ENCODE assay signal across 8 cellular contexts in the genomic region with DNA sequence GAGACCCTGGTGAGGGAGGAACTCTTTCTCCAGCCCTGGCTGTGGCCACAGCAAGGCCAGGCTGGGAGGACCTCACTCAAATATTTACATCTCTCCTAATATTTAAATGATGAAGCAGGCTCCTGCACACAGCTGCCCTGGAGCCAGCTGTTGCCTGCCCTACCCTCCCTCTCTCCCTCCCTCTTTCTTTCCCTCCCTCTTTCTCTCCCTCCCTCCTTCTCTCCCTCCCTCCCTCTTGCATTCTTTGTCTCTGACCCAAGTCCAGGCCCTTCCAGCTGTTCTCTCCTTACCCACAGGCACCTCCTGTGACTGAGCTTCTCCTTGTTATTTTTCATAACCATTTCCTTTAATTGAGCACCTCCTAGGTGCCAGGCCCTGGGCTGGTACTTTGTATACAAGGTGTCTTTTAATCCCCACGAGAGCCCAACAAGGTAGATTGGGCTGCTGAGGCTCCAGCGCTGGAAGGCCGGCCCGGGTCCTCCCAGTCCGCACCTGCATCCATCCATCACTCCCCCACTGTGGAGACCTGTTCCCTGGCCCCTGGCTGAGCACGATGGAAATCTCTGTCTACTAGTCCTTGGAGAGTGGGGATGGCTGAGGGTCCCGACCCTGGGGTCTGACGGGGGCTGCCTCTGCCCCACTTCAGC.
A peak's percentile ranks its signal among the peaks of the same experiment; 100 is the strongest.
DNase-seq lines count a peak whose midpoint lies in the region; ATAC-seq and TF ChIP-seq lines count a peak whose summit lies in the region.

No MANE protein-coding gene starts in this region.

- no peak for TF ChIP-seq POLR2A in prostate gland (IDR thresholded peaks at IDR 0.05)

- H3K27me3 ChIP-seq in CD8-positive, alpha-beta memory T cell (ENCODE audit: insufficient read depth, low read length, poor library complexity, severe bottlenecking): no peaks in the 10 kb centered on the region
- no peaks in the 10 kb centered on the region for H3K27me3 ChIP-seq in MG63
- no peaks in the 10 kb centered on the region for H3K27me3 ChIP-seq in fibroblast of lung (ENCODE audit: control insufficient read depth, insufficient read depth, low read length)
- H3K27me3 ChIP-seq in prostate gland (replicated peaks; ENCODE audit: insufficient read depth): no peaks in the 10 kb centered on the region

- no peaks in the 10 kb centered on the region for H3K9me3 Mint-ChIP-seq in CD8-positive, alpha-beta memory T cell

- peaks cover 96% of the 10 kb centered on the region for H3K79me2 ChIP-seq in fibroblast of lung (ENCODE audit: control insufficient read depth, insufficient read depth, low read length)

- H3K27ac Mint-ChIP-seq in CD8-positive, alpha-beta memory T cell: peak overlapping the region; percentile 87 to 96 (median 91)

- no peak overlapping the region for H3K4me2 ChIP-seq in fibroblast of lung (ENCODE audit: extremely low read depth, insufficient read depth, low read length)

- peaks cover 81 to 95% (median 88%) of the 10 kb centered on the region in 3 donors for H3K4me1 Mint-ChIP-seq in CD8-positive, alpha-beta memory T cell

- ATAC-seq in HG03135 (IDR thresholded peaks at IDR 0.05; ENCODE audit: unreplicated experiment): no peak

- TF ChIP-seq CTCF in fibroblast of lung (conservative IDR thresholded peaks at IDR 0.05 in 1 of 2, IDR thresholded peaks at IDR 0.05 in 1 of 2; ENCODE audit: low read depth in 1 of 2, low read length in 2 of 2) (no peak), prostate gland (IDR thresholded peaks at IDR 0.05) (no peak)

- H3K9me3 ChIP-seq in CD8-positive, alpha-beta memory T cell (ENCODE audit: low read length): no peaks in the 10 kb centered on the region
- H3K9me3 ChIP-seq in MG63 (no peaks in the 10 kb centered on the region), fibroblast of lung (ENCODE audit: control insufficient read depth, insufficient read depth, low read depth, low read length) (no peaks in the 10 kb centered on the region), prostate gland (no peaks in the 10 kb centered on the region)

- H3K36me3 Mint-ChIP-seq in CD8-positive, alpha-beta memory T cell: peaks cover 0 to 24% (median 3%) of the 10 kb centered on the region in 3 donors

- H3K4me1 ChIP-seq in CD8-positive, alpha-beta memory T cell (ENCODE audit: insufficient read depth, low read length): peaks cover 94% of the 10 kb centered on the region
- H3K4me1 ChIP-seq in fibroblast of lung (ENCODE audit: control insufficient read depth, extremely low read depth, insufficient read depth, low read length) (peaks cover 67% of the 10 kb centered on the region), prostate gland (replicated peaks) (peaks cover 17% of the 10 kb centered on the region)

- no peaks in the 10 kb centered on the region for H4K20me1 ChIP-seq in fibroblast of lung (ENCODE audit: control insufficient read depth, extremely low read depth, insufficient read depth, low read length)

- no peak overlapping the region for H3K9ac ChIP-seq in fibroblast of lung (ENCODE audit: insufficient read depth, low read length)

- no peak for DNase-seq in CD8-positive, alpha-beta memory T cell
- DNase-seq in MG63 (peak; percentile 63), fibroblast of lung (ENCODE audit: low read depth in 2 of 2) (peak; percentile 65 to 96), prostate gland (ENCODE audit: low spot score) (no peak), NCI-H1048 (lab: John Stamatoyannopoulos, UW) (no peak), HuH-7.5 (ENCODE audit: low spot score) (no peak), Kasumi-1 (lab: John Stamatoyannopoulos, UW) (no peak)

- POLR2A ChIA-PET in CD8-positive, alpha-beta memory T cell (lab: Charles Lee): interaction anchor here (1.0 to 1.9 kb wide), 7 partner anchors 8 to 58 kb away, joined by 4 to 15 read pairs (median 7); no protein-coding TSS in a partner anchor

- H3K4me3 ChIP-seq in CD8-positive, alpha-beta memory T cell (ENCODE audit: low read length): peak overlapping the region; percentile 62
- no peak overlapping the region for H3K4me3 ChIP-seq in MG63
- no peak overlapping the region for H3K4me3 ChIP-seq in fibroblast of lung (replicated peaks in 1 of 4; ENCODE audit: control extremely low read depth in 1 of 4, insufficient read depth in 1 of 4, low read depth in 3 of 4, low read length in 4 of 4)
- no peak overlapping the region for H3K4me3 ChIP-seq in prostate gland

- CTCF ChIA-PET in CD8-positive, alpha-beta memory T cell (lab: Charles Lee): interaction anchor here (0.8 to 3.6 kb wide), 21 partner anchors 8 to 295 kb away, joined by 3 to 27 read pairs (median 5); no protein-coding TSS in a partner anchor

- H2AFZ ChIP-seq in fibroblast of lung (ENCODE audit: low read length): no peak overlapping the region

- intact Hi-C loops in prostate gland (cut with DNase I): no loop called here

- no peak overlapping the region for H3K27ac ChIP-seq in CD8-positive, alpha-beta memory T cell (ENCODE audit: low read depth, low read length)
- H3K27ac ChIP-seq in fibroblast of lung (ENCODE audit: insufficient read depth, low read length) (peak overlapping the region; percentile 46), prostate gland (peak overlapping the region; percentile 55 to 64)

- 59% methylated on average over 8 of the region's 8 CpGs for WGBS in prostate gland

- peak overlapping the region; percentile 32 to 91 (median 78) for H3K4me3 Mint-ChIP-seq in CD8-positive, alpha-beta memory T cell

- H3K27me3 Mint-ChIP-seq in CD8-positive, alpha-beta memory T cell: no peaks in the 10 kb centered on the region

- H3K36me3 ChIP-seq in CD8-positive, alpha-beta memory T cell (ENCODE audit: insufficient read depth, low read length): no peaks in the 10 kb centered on the region
- peaks cover 84% of the 10 kb centered on the region for H3K36me3 ChIP-seq in MG63
- peaks cover 10% of the 10 kb centered on the region for H3K36me3 ChIP-seq in fibroblast of lung (ENCODE audit: control insufficient read depth, insufficient read depth, low read length)
- no peaks in the 10 kb centered on the region for H3K36me3 ChIP-seq in prostate gland

Comparison
In these comparisons a context has a peak if more than half of its experiments do, and no peak if none do; other contexts are left out.
1. DNase-seq: peak in MG63 (single experiment) and fibroblast of lung (2 of 2); none in CD8-positive, alpha-beta memory T cell (0 of 5), prostate gland (single experiment), NCI-H1048 (single experiment), HuH-7.5 (single experiment) and Kasumi-1 (0 of 2).